ENCODE assay signal across 1 cellular context in the genomic region with DNA sequence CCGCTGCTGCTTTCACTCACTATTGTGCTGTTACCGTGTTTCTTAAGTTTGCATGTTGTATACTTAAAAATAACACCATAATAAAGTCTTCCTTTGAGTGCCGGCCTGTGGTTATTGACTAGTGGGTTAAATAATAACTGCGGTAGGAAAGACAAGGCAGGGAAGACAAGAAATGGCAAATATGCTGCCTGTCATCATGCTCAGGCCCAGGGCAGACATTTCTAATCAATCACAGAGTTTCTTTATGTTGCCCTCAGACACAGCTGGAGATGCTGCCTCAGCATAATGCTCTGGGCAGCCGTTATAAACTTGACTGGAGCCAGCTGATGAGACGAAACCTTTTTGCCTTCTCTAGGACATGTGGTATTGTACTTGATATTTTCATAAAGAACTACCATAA.
TF ChIP-seq lines count a peak whose summit lies in the region.

No MANE protein-coding gene starts in this region.

TF ChIP-seq in K562, 482 proteins besides CTCF, POLR2A, EP300 and RAD21 (continued from another document):
- TF ChIP-seq, protein P1, sequence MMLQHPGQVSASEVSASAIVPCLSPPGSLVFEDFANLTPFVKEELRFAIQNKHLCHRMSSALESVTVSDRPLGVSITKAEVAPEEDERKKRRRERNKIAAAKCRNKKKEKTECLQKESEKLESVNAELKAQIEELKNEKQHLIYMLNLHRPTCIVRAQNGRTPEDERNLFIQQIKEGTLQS (IDR thresholded peaks at IDR 0.05) = no peak
- TF ChIP-seq, protein P1 (CRISPR knock-in tag; conservative IDR thresholded peaks at IDR 0.05) = 0 out of 2 replicates have a peak, but pooled peaks have one; percentile 6
- TF ChIP-seq PHF8 (IDR thresholded peaks at IDR 0.05; ENCODE audit: borderline replicate concordance, low read length) (no peak), MAFG (tag; conservative IDR thresholded peaks at IDR 0.05) (peak; percentile 93), LCOR (CRISPR knock-in tag; IDR thresholded peaks at IDR 0.05) (no peak), MAFK (IDR thresholded peaks at IDR 0.05; ENCODE audit: low read length) (peak; percentile 98), JUND (IDR thresholded peaks at IDR 0.05; ENCODE audit: borderline replicate concordance, low read depth, low read length) (no peak), JUND (tag; IDR thresholded peaks at IDR 0.05; ENCODE audit: borderline replicate concordance, low read depth, low read length) (peak; percentile 11; the same call in 1 of the 3 replicates), MTA1 (IDR thresholded peaks at IDR 0.05; ENCODE audit: borderline replicate concordance) (no peak), ETV5 (CRISPR knock-in tag; IDR thresholded peaks at IDR 0.05; ENCODE audit: low read depth) (0 out of 2 replicates have a peak, but pooled peaks have one; percentile 23), GABPA (tag; conservative IDR thresholded peaks at IDR 0.05; ENCODE audit: low read depth) (no peak), ZNF316 (IDR thresholded peaks at IDR 0.05) (peak; percentile 99), C11orf30 (IDR thresholded peaks at IDR 0.05; ENCODE audit: low read depth) (peak; percentile 97), MAFF (IDR thresholded peaks at IDR 0.05; ENCODE audit: low read length) (peak; percentile 98), ZNF23 (CRISPR knock-in tag; IDR thresholded peaks at IDR 0.05) (peak; percentile 75), NFE2 (IDR thresholded peaks at IDR 0.05; ENCODE audit: low read depth) (peak; percentile 2; the same call in 1 of the 2 replicates), ZBTB17 (CRISPR knock-in tag; IDR thresholded peaks at IDR 0.05) (peak; percentile 98)
- TF ChIP-seq, protein P2, sequence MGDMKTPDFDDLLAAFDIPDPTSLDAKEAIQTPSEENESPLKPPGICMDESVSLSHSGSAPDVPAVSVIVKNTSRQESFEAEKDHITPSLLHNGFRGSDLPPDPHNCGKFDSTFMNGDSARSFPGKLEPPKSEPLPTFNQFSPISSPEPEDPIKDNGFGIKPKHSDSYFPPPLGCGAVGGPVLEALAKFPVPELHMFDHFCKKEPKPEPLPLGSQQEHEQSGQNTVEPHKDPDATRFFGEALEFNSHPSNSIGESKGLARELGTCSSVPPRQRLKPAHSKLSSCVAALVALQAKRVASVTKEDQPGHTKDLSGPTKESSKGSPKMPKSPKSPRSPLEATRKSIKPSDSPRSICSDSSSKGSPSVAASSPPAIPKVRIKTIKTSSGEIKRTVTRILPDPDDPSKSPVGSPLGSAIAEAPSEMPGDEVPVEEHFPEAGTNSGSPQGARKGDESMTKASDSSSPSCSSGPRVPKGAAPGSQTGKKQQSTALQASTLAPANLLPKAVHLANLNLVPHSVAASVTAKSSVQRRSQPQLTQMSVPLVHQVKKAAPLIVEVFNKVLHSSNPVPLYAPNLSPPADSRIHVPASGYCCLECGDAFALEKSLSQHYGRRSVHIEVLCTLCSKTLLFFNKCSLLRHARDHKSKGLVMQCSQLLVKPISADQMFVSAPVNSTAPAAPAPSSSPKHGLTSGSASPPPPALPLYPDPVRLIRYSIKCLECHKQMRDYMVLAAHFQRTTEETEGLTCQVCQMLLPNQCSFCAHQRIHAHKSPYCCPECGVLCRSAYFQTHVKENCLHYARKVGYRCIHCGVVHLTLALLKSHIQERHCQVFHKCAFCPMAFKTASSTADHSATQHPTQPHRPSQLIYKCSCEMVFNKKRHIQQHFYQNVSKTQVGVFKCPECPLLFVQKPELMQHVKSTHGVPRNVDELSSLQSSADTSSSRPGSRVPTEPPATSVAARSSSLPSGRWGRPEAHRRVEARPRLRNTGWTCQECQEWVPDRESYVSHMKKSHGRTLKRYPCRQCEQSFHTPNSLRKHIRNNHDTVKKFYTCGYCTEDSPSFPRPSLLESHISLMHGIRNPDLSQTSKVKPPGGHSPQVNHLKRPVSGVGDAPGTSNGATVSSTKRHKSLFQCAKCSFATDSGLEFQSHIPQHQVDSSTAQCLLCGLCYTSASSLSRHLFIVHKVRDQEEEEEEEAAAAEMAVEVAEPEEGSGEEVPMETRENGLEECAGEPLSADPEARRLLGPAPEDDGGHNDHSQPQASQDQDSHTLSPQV (IDR thresholded peaks at IDR 0.05) = 0 out of 2 replicates have a peak, but pooled peaks have one; percentile 32
- TF ChIP-seq, protein P3, sequence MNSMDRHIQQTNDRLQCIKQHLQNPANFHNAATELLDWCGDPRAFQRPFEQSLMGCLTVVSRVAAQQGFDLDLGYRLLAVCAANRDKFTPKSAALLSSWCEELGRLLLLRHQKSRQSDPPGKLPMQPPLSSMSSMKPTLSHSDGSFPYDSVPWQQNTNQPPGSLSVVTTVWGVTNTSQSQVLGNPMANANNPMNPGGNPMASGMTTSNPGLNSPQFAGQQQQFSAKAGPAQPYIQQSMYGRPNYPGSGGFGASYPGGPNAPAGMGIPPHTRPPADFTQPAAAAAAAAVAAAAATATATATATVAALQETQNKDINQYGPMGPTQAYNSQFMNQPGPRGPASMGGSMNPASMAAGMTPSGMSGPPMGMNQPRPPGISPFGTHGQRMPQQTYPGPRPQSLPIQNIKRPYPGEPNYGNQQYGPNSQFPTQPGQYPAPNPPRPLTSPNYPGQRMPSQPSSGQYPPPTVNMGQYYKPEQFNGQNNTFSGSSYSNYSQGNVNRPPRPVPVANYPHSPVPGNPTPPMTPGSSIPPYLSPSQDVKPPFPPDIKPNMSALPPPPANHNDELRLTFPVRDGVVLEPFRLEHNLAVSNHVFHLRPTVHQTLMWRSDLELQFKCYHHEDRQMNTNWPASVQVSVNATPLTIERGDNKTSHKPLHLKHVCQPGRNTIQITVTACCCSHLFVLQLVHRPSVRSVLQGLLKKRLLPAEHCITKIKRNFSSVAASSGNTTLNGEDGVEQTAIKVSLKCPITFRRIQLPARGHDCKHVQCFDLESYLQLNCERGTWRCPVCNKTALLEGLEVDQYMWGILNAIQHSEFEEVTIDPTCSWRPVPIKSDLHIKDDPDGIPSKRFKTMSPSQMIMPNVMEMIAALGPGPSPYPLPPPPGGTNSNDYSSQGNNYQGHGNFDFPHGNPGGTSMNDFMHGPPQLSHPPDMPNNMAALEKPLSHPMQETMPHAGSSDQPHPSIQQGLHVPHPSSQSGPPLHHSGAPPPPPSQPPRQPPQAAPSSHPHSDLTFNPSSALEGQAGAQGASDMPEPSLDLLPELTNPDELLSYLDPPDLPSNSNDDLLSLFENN (IDR thresholded peaks at IDR 0.05; ENCODE audit: low read depth in 2 of 2, low read length in 2 of 2) = peak in 1 of 2 experiments; percentile 84; a peak in 2 of 4 replicates
